1 cellular context compared by ENCODE assay signal in genomic region chr14:103716899-103717411, GRCh38.
TF ChIP-seq lines count a peak whose summit lies in the region.

No MANE protein-coding gene starts in this region.

TF ChIP-seq in SK-N-SH, 30 proteins besides CTCF, POLR2A, EP300 and RAD21 (continued from another document):
- TF ChIP-seq ZBTB33 (IDR thresholded peaks at IDR 0.05; ENCODE audit: borderline replicate concordance, low read depth) (no peak), SIN3A (IDR thresholded peaks at IDR 0.05; ENCODE audit: borderline replicate concordance, low read depth, low read length) (no peak), POLR2AphosphoS5 (IDR thresholded peaks at IDR 0.05; ENCODE audit: low read depth, low read length) (no peak), MEF2A (IDR thresholded peaks at IDR 0.05; ENCODE audit: borderline replicate concordance, low read depth) (no peak)
